8 cellular contexts compared by ENCODE assay signal in the genomic region with DNA sequence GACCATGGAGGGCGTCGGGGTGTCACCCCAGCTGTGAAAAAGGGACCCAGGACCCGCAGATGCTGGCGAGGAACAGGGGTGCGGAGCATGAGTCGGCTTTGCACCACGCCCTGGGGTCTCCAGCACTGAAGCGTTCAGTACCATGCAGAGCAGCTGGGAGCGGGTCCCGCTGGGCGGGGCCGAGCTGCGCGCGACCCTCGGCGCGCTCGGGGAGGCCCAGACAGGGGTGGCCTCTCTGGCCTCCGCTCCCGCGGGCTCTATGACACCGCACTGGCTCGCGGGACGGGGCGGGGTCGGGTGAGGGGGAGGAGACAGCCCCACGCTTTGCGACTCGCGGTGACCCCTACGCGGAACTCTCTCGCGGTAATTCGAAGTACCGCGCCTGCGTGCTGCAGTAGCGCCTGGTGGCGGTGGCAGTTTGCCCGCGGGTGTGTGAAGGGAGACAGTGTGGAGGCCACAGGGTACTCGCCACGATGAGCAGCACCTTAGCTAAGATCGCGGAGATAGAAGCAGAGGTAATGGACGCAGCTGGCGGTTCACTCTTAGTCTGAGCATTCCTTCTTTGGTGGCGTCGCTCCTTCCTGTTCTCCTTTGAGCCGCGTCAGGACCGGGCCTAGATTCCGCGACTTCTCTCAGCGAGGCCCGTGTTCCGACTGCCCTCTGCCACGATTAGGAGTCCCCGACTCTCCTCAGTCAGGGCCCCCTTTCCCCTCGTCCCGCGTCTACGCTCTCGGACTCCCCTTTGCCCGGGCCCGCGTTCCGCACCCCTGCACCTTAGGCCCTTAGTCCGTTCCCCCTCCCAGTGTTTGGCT. TPM values are rescaled to one million over a fixed set of nuclear protein-coding genes. Genes with fewer than 3 reads are reported as not detected.
A peak's percentile ranks its signal among the peaks of the same experiment; 100 is the strongest.
DNase-seq lines count a peak whose midpoint lies in the region; ATAC-seq and TF ChIP-seq lines count a peak whose summit lies in the region.

A gene with protein sequence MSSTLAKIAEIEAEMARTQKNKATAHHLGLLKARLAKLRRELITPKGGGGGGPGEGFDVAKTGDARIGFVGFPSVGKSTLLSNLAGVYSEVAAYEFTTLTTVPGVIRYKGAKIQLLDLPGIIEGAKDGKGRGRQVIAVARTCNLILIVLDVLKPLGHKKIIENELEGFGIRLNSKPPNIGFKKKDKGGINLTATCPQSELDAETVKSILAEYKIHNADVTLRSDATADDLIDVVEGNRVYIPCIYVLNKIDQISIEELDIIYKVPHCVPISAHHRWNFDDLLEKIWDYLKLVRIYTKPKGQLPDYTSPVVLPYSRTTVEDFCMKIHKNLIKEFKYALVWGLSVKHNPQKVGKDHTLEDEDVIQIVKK (plus strand): TSS at position 394 of the 812 bp plus-strand sequence. CDS start 80 bp downstream, at position 474.

- peak; percentile 86 for TF ChIP-seq POLR2A in prostate gland (IDR thresholded peaks at IDR 0.05)

- DNase-seq in GM13976 (ENCODE audit: low spot score) (peak; percentile 100), NCI-H146 treated with DMSO at 0.1 percent for 48 hours (lab: John Stamatoyannopoulos, UW; ENCODE audit: unreplicated experiment) (peak; percentile 78), amniotic stem cell (lab: John Stamatoyannopoulos, UW) (peak; percentile 92), left ventricle myocardium inferior (peak; percentile 98), prostate gland (ENCODE audit: low spot score) (peak; percentile 95)

- TF ChIP-seq CTCF in GM13976 (IDR thresholded peaks at IDR 0.05; ENCODE audit: borderline replicate concordance, control extremely low read depth, extremely low read depth, insufficient read depth, missing control alignments), result no peak
- TF ChIP-seq CTCF in left ventricle myocardium inferior (IDR thresholded peaks at IDR 0.05; ENCODE audit: borderline replicate concordance), result peak; percentile 35
- TF ChIP-seq CTCF in prostate gland (IDR thresholded peaks at IDR 0.05), result peak in 3 of 4 experiments; percentile 18 to 64 (median 57)

- H3K27ac ChIP-seq in left ventricle myocardium inferior (replicated peaks), result peak within 1 kb of the TSS; percentile 92
- H3K27ac ChIP-seq in prostate gland, result peak within 1 kb of the TSS; percentile 75 to 80
- peak within 1 kb of the TSS; percentile 78 for H3K27ac ChIP-seq in urinary bladder (ENCODE audit: low read depth)

- H3K36me3 ChIP-seq in left ventricle myocardium inferior, result peaks cover 37% of the 10 kb centered on the region
- peaks cover 0 to 3% of the 10 kb centered on the region in 2 donors for H3K36me3 ChIP-seq in prostate gland
- H3K36me3 ChIP-seq in urinary bladder (ENCODE audit: insufficient read depth), result peaks cover 2% of the 10 kb centered on the region

- H3K27me3 ChIP-seq in left ventricle myocardium inferior (ENCODE audit: low read depth) (no peaks in the 10 kb centered on the region), prostate gland (replicated peaks; ENCODE audit: insufficient read depth) (no peaks in the 10 kb centered on the region)

- ATAC-seq in HG02870 (IDR thresholded peaks at IDR 0.05; ENCODE audit: unreplicated experiment), result peak; percentile 92

- intact Hi-C loops in T-helper 1 cell treated with Interleukin-12 subunit alpha and Interleukin-12 subunit beta and Interleukin-4 antibody, amounts not matched to agents 30 ng/mL and 1 ng/mL, for 36 hours (cut with micrococcal nuclease), result loop anchor here (1.0 to 5.0 kb wide), 9 partner anchors 54 to 739 kb away; partner anchors contain the start of genes DEPDC5, EIF4ENIF1, SFI1 and SMTN
- intact Hi-C loops in left ventricle myocardium inferior (cut with micrococcal nuclease), result no loop called here
- intact Hi-C loops in prostate gland (cut with DNase I), result loop anchor here (2.0 kb wide), 1 partner anchor 53 kb away; the partner anchor contains the start of gene PATZ1

- in situ Hi-C loops in GM13976 (cut with MboI; ENCODE audit: low sequenced_read_pairs, unreplicated experiment), result no loop called here

- under 1% methylated on average over 72 of the region's 72 CpGs for WGBS in prostate gland
- under 1% methylated on average over 72 of the region's 72 CpGs for WGBS in urinary bladder

- no peaks in the 10 kb centered on the region for H3K9me3 ChIP-seq in left ventricle myocardium inferior (replicated peaks)
- H3K9me3 ChIP-seq in prostate gland, result no peaks in the 10 kb centered on the region

- H3K4me1 ChIP-seq in left ventricle myocardium inferior (peaks cover 31% of the 10 kb centered on the region), prostate gland (replicated peaks) (peaks cover 2% of the 10 kb centered on the region), urinary bladder (ENCODE audit: insufficient read depth) (no peaks in the 10 kb centered on the region)

- H3K4me3 ChIP-seq in left ventricle myocardium inferior, result peak within 1 kb of the TSS; percentile 87
- H3K4me3 ChIP-seq in prostate gland, result peak within 1 kb of the TSS; percentile 64 to 75
- H3K4me3 ChIP-seq in urinary bladder (ENCODE audit: low read depth, low read length), result peak within 1 kb of the TSS; percentile 69

RNA-seq across cellular contexts. Expression of the gene that starts here (rescaled TPM):
- 78.8 and 85.1 TPM in 2 replicates for total RNA-seq in T-helper 1 cell treated with Interleukin-12 subunit alpha and Interleukin-12 subunit beta and Interleukin-4 antibody, amounts not matched to agents 30 ng/mL and 1 ng/mL, for 36 hours
- total RNA-seq in left ventricle myocardium inferior (58.0 TPM), prostate gland (10 to 100 TPM; 61.6 to 82.1 TPM), urinary bladder (45.0 TPM)
- polyA plus RNA-seq in urinary bladder, result 44.1 TPM

Comparison
In these comparisons a context has a peak if more than half of its experiments do, and no peak if none do; other contexts are left out.
1. Peak in every context shown above with its lines: DNase-seq, ATAC-seq, H3K4me3 ChIP-seq and H3K27ac ChIP-seq.